16 cellular contexts compared by ENCODE assay signal in genomic region chr5:82987188-82987587, GRCh38.
DNase-seq lines count a peak whose midpoint lies in the region; ATAC-seq, FAIRE-seq and TF ChIP-seq lines count a peak whose summit lies in the region.
"Had no signal": no experiment of that assay in that cellular context is flagged by ENCODE, and none has a peak within 500 bp of the region (broad histone marks: within the 10 kb centered on the region; RNA-seq: fewer than 3 reads in every experiment).

No MANE protein-coding gene starts in this region.

- DNase-seq in GM12891 (ENCODE audit: insufficient read length, low spot score): no peak
- no peak for DNase-seq in glutamatergic neuron
- no peak for DNase-seq in neural progenitor cell (ENCODE audit: low spot score)
- DNase-seq in UCSD-AML1 (lab: John Stamatoyannopoulos, UW; ENCODE audit: unreplicated experiment): no peak
- no peak for DNase-seq in GM12892 (ENCODE audit: insufficient read length)
- DNase-seq: Calu3; CD8-positive, alpha-beta T cell; DMS79 treated with DMSO at 0.1 percent for 48 hours; H9 had no signal

- H3K9me3 Mint-ChIP-seq in glutamatergic neuron (ENCODE audit: unreplicated experiment): peaks cover 1% of the 10 kb centered on the region
- H3K9me3 Mint-ChIP-seq in neural progenitor cell: no peaks in the 10 kb centered on the region
- H3K9me3 Mint-ChIP-seq: CD8-positive, alpha-beta T cell; H9 had no signal

- peak overlapping the region; percentile 72 for H3K27ac Mint-ChIP-seq in glutamatergic neuron (ENCODE audit: unreplicated experiment)
- H3K27ac Mint-ChIP-seq in neural progenitor cell: peak overlapping the region; percentile 2
- H3K27ac Mint-ChIP-seq: B cell; CD8-positive, alpha-beta T cell; H9 had no signal

- peaks cover 15% of the 10 kb centered on the region for H3K4me1 Mint-ChIP-seq in glutamatergic neuron (ENCODE audit: low read depth, unreplicated experiment)
- peaks cover 10% of the 10 kb centered on the region for H3K4me1 Mint-ChIP-seq in neural progenitor cell

- H3K36me3 Mint-ChIP-seq in glutamatergic neuron (ENCODE audit: unreplicated experiment): no peaks in the 10 kb centered on the region
- no peaks in the 10 kb centered on the region for H3K36me3 Mint-ChIP-seq in neural progenitor cell
- H3K36me3 Mint-ChIP-seq: CD8-positive, alpha-beta T cell had no signal

- no peak overlapping the region for H3K27ac ChIP-seq in neural progenitor cell
- H3K27ac ChIP-seq: BLaER1 treated with 17β-estradiol and CSF1 and Interleukin-3, amounts not matched to agents 10 nM and 100 nM had no signal

- H3K4me3 ChIP-seq in neural progenitor cell: no peak overlapping the region
- H3K4me3 ChIP-seq: BLaER1 treated with 17β-estradiol and CSF1 and Interleukin-3, amounts not matched to agents 10 nM and 100 nM; GM12878 had no signal

- H3K36me3 ChIP-seq in neural progenitor cell: no peaks in the 10 kb centered on the region
- H3K36me3 ChIP-seq: BLaER1 treated with 17β-estradiol and CSF1 and Interleukin-3, amounts not matched to agents 10 nM and 100 nM had no signal

- ATAC-seq in HG02588 (IDR thresholded peaks at IDR 0.05; ENCODE audit: unreplicated experiment): no peak
- ATAC-seq: CD8-positive, alpha-beta T cell; GM12878 had no signal

- H3F3A ChIP-seq in neural progenitor cell (ENCODE audit: low read depth): no peaks in the 10 kb centered on the region

- no peak overlapping the region for H3K4me2 ChIP-seq in neural progenitor cell
- H3K4me2 ChIP-seq: BLaER1 treated with 17β-estradiol and CSF1 and Interleukin-3, amounts not matched to agents 10 nM and 100 nM had no signal

- H4K20me1 ChIP-seq in neural progenitor cell (ENCODE audit: low read depth): no peaks in the 10 kb centered on the region
- H4K20me1 ChIP-seq: BLaER1 treated with 17β-estradiol and CSF1 and Interleukin-3, amounts not matched to agents 10 nM and 100 nM had no signal

- no peaks in the 10 kb centered on the region for H3K79me2 ChIP-seq in neural progenitor cell (ENCODE audit: low read depth)

- no peak overlapping the region for H2AFZ ChIP-seq in neural progenitor cell (replicated peaks)

- TF ChIP-seq POLR2A in GM12891 (IDR thresholded peaks at IDR 0.05; ENCODE audit: low read depth, low read length): no peak
- TF ChIP-seq POLR2A in GM12892 (IDR thresholded peaks at IDR 0.05; ENCODE audit: low read depth, low read length): no peak

- no peaks in the 10 kb centered on the region for H3K9me3 ChIP-seq in neural progenitor cell (ENCODE audit: low read depth)
- H3K9me3 ChIP-seq: BLaER1 treated with 17β-estradiol and CSF1 and Interleukin-3, amounts not matched to agents 10 nM and 100 nM had no signal

- no peaks in the 10 kb centered on the region for H3K27me3 ChIP-seq in neural progenitor cell
- H3K27me3 ChIP-seq: BLaER1 treated with 17β-estradiol and CSF1 and Interleukin-3, amounts not matched to agents 10 nM and 100 nM had no signal

- H3K9ac ChIP-seq in neural progenitor cell: no peak overlapping the region
- H3K9ac ChIP-seq: BLaER1 treated with 17β-estradiol and CSF1 and Interleukin-3, amounts not matched to agents 10 nM and 100 nM had no signal

- H3K4me3 Mint-ChIP-seq in glutamatergic neuron (ENCODE audit: unreplicated experiment): no peak overlapping the region
- H3K4me3 Mint-ChIP-seq in neural progenitor cell: no peak overlapping the region
- H3K4me3 Mint-ChIP-seq: B cell; CD8-positive, alpha-beta T cell; H9 had no signal

- FAIRE-seq in GM12891 (lab: Jason Lieb, UNC) (peak; percentile 57), endometrium (lab: Jason Lieb, UNC) (peak; percentile 55), GM12892 (lab: Jason Lieb, UNC) (no peak)
- FAIRE-seq: GM12878, GM18507, H1 had no signal

- TF ChIP-seq CTCF in glutamatergic neuron (IDR thresholded peaks at IDR 0.05; ENCODE audit: partially characterized antibody, unreplicated experiment): no peak
- TF ChIP-seq CTCF in neural progenitor cell (IDR thresholded peaks at IDR 0.05): no peak

- peaks cover 15% of the 10 kb centered on the region for H3K4me1 ChIP-seq in neural progenitor cell

- no peaks in the 10 kb centered on the region for H3K27me3 Mint-ChIP-seq in glutamatergic neuron (ENCODE audit: unreplicated experiment)
- peaks cover 2% of the 10 kb centered on the region for H3K27me3 Mint-ChIP-seq in neural progenitor cell (ENCODE audit: insufficient read depth, low read depth)
- H3K27me3 Mint-ChIP-seq: B cell had no signal

TF ChIP-seq in GM12891, 5 proteins besides CTCF, POLR2A, EP300 and RAD21:
- TF ChIP-seq POU2F2 (IDR thresholded peaks at IDR 0.05; ENCODE audit: low read depth, low read length) (no peak), POLR2AphosphoS5 (IDR thresholded peaks at IDR 0.05; ENCODE audit: low read depth, low read length) (no peak), SPI1 (IDR thresholded peaks at IDR 0.05; ENCODE audit: low read depth, low read length) (no peak), TAF1 (IDR thresholded peaks at IDR 0.05; ENCODE audit: low read depth, low read length) (no peak), PAX5 (IDR thresholded peaks at IDR 0.05; ENCODE audit: insufficient read depth, low read length, severe bottlenecking) (no peak)
